In the genomic region with DNA sequence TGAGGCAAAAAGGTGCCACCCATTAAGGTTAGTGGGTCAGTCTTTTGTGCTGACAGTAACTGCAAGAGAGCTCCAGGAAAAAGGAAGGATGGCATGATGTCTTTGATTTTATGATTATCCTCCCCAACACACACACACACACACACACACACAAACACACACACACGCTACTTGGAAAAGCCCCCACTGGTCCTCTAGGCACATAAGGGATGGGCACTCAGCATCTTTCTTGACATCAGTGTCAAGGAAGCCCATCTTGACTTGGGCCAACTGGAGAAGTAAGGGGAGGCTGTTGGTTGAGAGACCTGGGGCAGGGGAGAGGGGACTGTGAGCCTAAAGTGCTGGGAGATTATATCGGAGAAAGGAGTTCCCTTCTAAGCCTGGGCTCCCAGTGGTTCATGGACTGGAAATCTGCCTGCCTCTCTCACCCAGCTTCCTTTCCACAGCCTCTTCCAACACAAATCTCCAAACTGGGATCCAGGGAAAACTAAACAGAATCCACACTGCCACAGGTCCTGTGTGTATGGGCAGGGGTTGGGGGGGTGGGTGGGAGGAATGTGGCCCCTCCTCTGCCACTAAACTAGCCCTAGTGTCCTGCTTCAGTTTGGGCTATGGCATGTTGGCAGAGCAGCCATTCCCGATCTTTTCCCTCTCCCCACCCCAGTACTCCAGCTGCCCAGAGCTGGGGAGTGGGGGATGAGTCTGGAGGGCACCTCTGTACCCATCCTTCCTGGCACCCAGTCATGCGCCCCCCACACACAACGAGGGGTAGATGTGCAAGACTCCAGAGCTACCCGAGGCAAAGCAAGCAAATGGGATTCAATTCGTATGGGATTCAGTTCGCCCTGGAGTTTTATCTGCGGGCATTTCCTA, we compare ENCODE assay signal across 8 cellular contexts. TPM values are rescaled to one million over a fixed set of nuclear protein-coding genes. Genes with fewer than 3 reads are reported as not detected.
DNase-seq lines count a peak whose midpoint lies in the region; ATAC-seq and TF ChIP-seq lines count a peak whose summit lies in the region.

No MANE protein-coding gene starts in this region.

- TF ChIP-seq POLR2A in right lobe of liver (IDR thresholded peaks at IDR 0.05) = no peak

- DNase-seq in caudate nucleus (lab: John Stamatoyannopoulos, UW) = no peak
- peak in 1 of 3 donors; percentile 51 for DNase-seq in right lobe of liver
- DNase-seq in 8988T = no peak

- ATAC-seq in right lobe of liver (no peak), GM21528 (IDR thresholded peaks at IDR 0.05; ENCODE audit: low FRiP score, unreplicated experiment) (no peak), HG03442 (IDR thresholded peaks at IDR 0.05; ENCODE audit: unreplicated experiment) (no peak), HG03469 (IDR thresholded peaks at IDR 0.05; ENCODE audit: unreplicated experiment) (no peak)

- H3K4me1 ChIP-seq in HUES48 (ENCODE audit: control insufficient read depth, insufficient read depth, low read length) (peaks cover 27% of the 10 kb centered on the region), right lobe of liver (peaks cover 0 to 53% (median 22%) of the 10 kb centered on the region in 4 donors)

- H3K27me3 ChIP-seq in HUES48 (ENCODE audit: control insufficient read depth, insufficient read depth, low read length) (peaks cover 30% of the 10 kb centered on the region), right lobe of liver (no peaks in the 10 kb centered on the region)

- intact Hi-C loops in right lobe of liver (cut with DNase I) = no loop called here

- H3K27ac ChIP-seq in HUES48 (ENCODE audit: low read depth, low read length) (peak overlapping the region; percentile 100), caudate nucleus (ENCODE audit: low read depth, low read length) (peak overlapping the region; percentile 98), right lobe of liver (peak overlapping the region; percentile 95 to 99 (median 97)), temporal lobe (ENCODE audit: low read depth, low read length) (peak overlapping the region; percentile 99)

- peaks cover 42% of the 10 kb centered on the region for H3K36me3 ChIP-seq in HUES48 (ENCODE audit: control insufficient read depth, insufficient read depth, low read length)
- H3K36me3 ChIP-seq in right lobe of liver = peaks cover 0 to 38% (median 16%) of the 10 kb centered on the region in 4 donors

- WGBS in right lobe of liver (ENCODE audit: insufficient coverage, low coverage, low lambda C conversion rate, missing lambda C conversion rate) = 29% methylated on average over 2 of the region's 9 CpGs

- peak overlapping the region; percentile 74 for H3K4me3 ChIP-seq in HUES48 (ENCODE audit: low read depth, low read length)
- peak overlapping the region; percentile 74 to 95 (median 87) for H3K4me3 ChIP-seq in right lobe of liver

- H3K9ac ChIP-seq in HUES48 (ENCODE audit: low read depth, low read length) = peak overlapping the region; percentile 99

- no peak for TF ChIP-seq CTCF in right lobe of liver (IDR thresholded peaks at IDR 0.05)

- no peaks in the 10 kb centered on the region for H3K9me3 ChIP-seq in HUES48 (ENCODE audit: control insufficient read depth, insufficient read depth, low read length)
- H3K9me3 ChIP-seq in right lobe of liver = no peaks in the 10 kb centered on the region

RNA-seq across cellular contexts. Expression of a gene that starts 1.6 kb away (rescaled TPM):
- 10 to 100 TPM; 18.0 to 33.3 (median 21.8) TPM for total RNA-seq in right lobe of liver
- 46.5 TPM for total RNA-seq in temporal lobe
